Comparison of ENCODE assay signal across 22 cellular contexts in the genomic region with DNA sequence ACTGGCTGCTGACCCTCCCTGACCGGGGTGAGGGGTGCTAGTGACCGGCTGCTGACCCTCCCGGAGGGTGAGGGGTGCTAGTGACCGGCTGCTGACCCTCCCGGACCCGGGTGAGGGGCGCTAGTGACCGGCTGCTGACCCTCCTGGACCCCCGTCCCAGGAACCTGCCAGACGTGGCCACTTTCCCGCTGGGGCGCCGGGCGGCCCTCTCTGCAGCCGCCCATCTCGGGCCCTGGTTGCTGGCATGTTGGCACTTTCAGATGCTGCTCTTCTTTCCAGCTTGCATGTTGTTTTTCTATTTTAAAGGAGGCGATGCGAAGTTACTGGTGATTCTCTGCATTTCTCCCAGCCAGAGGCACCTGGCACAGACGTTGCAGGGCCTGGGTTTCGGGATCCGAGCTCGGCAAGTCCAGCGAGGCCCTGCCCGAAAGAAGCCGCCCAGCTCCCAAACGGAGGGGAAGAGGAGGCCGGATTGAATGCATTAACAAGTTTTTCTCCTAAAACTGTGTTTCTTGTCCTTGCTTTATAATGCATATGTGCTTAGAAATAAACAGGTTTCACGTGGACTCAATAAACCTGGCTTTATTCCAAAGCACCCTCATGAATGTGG. TPM values are rescaled to one million over a fixed set of nuclear protein-coding genes. Genes with fewer than 3 reads are reported as not detected.
"Had no signal": no experiment of that assay in that cellular context is flagged by ENCODE, and none has a peak within 500 bp of the region (broad histone marks: within the 10 kb centered on the region; RNA-seq: fewer than 3 reads in every experiment).

No MANE protein-coding gene starts in this region.

- H3K27me3 ChIP-seq: adrenal gland had no signal

- H3K36me3 Mint-ChIP-seq: activated naive CD8-positive, alpha-beta T cell treated with anti-CD3 and anti-CD28 coated beads, Interleukin-2, amount 10 ng/mL, durations not matched to agents 7 days and 5 days had no signal

- DNase-seq: activated CD4-positive, alpha-beta T cell treated with anti-CD3 and anti-CD28 coated beads for 48 hours; activated CD4-positive, alpha-beta T cell treated with anti-CD3 and anti-CD28 coated beads, Interleukin-2, amount 50 U/mL, for 4 hours; activated CD4-positive, CD25-positive, alpha-beta regulatory T cell treated with anti-CD3 and anti-CD28 coated beads, Interleukin-2, amount 50 U/mL, for 72 hours; activated CD8-positive, alpha-beta memory T cell treated with anti-CD3 and anti-CD28 coated beads, Interleukin-2, amount 50 U/mL, for 48 hours; activated CD8-positive, alpha-beta T cell treated with anti-CD3 and anti-CD28 coated beads, Interleukin-2, amount 10 ng/mL, durations not matched to agents 7 days and 5 days; activated naive CD4-positive, alpha-beta T cell treated with anti-CD3 and anti-CD28 coated beads, Interleukin-2, amount 50 U/mL, for 16 hours; activated naive CD8-positive, alpha-beta T cell treated with anti-CD3 and anti-CD28 coated beads, Interleukin-2, amount 10 ng/mL, durations not matched to agents 7 days and 5 days; activated T-cell treated with anti-CD3 and anti-CD28 coated beads, Interleukin-2, amount 50 U/mL, for 1 hour; adrenal gland; anterior cingulate cortex; KG1; NCI-H1048; NCI-H187 treated with DMSO at 0.1 percent for 48 hours; NCI-H2081 treated with DMSO at 0.1 percent for 48 hours; NCI-H446; NCI-H524; SHP77 treated with DMSO at 0.1 percent for 48 hours had no signal

- ATAC-seq: activated CD8-positive, alpha-beta T cell treated with anti-CD3 and anti-CD28 coated beads, Interleukin-2, amount 10 ng/mL, durations not matched to agents 7 days and 5 days; WTC11 had no signal

- H3K27me3 Mint-ChIP-seq: activated naive CD8-positive, alpha-beta T cell treated with anti-CD3 and anti-CD28 coated beads, Interleukin-2, amount 10 ng/mL, durations not matched to agents 7 days and 5 days had no signal

- H3K9me3 Mint-ChIP-seq: activated naive CD8-positive, alpha-beta T cell treated with anti-CD3 and anti-CD28 coated beads, Interleukin-2, amount 10 ng/mL, durations not matched to agents 7 days and 5 days had no signal

- H3K27ac Mint-ChIP-seq: activated CD8-positive, alpha-beta T cell treated with anti-CD3 and anti-CD28 coated beads, Interleukin-2, amount 10 ng/mL, durations not matched to agents 7 days and 5 days; activated naive CD8-positive, alpha-beta T cell treated with anti-CD3 and anti-CD28 coated beads, Interleukin-2, amount 10 ng/mL, durations not matched to agents 7 days and 5 days; T-helper 1 cell treated with Interleukin-12 subunit alpha and Interleukin-12 subunit beta and Interleukin-4 antibody, amounts not matched to agents 30 μg/mL and 1 μg/mL, for 36 hours; WTC11 had no signal

- H3K4me3 ChIP-seq: adrenal gland had no signal

- H3K4me1 ChIP-seq: adrenal gland had no signal

- H3K36me3 ChIP-seq: adrenal gland had no signal

- H3K4me1 Mint-ChIP-seq: activated naive CD8-positive, alpha-beta T cell treated with anti-CD3 and anti-CD28 coated beads, Interleukin-2, amount 10 ng/mL, durations not matched to agents 7 days and 5 days; WTC11 had no signal

- H3K4me3 Mint-ChIP-seq: activated CD8-positive, alpha-beta T cell treated with anti-CD3 and anti-CD28 coated beads, Interleukin-2, amount 10 ng/mL, durations not matched to agents 7 days and 5 days; activated naive CD8-positive, alpha-beta T cell treated with anti-CD3 and anti-CD28 coated beads, Interleukin-2, amount 10 ng/mL, durations not matched to agents 7 days and 5 days; T-helper 1 cell treated with Interleukin-12 subunit alpha and Interleukin-12 subunit beta and Interleukin-4 antibody, amounts not matched to agents 30 μg/mL and 1 μg/mL, for 36 hours; WTC11 had no signal

- H3K27ac ChIP-seq: adrenal gland had no signal

RNA-seq across cellular contexts. Expression of a gene that starts 34.4 kb away (rescaled TPM):
- total RNA-seq: activated CD8-positive, alpha-beta T cell treated with anti-CD3 and anti-CD28 coated beads, Interleukin-2, amount 10 ng/mL, durations not matched to agents 7 days and 5 days; activated naive CD8-positive, alpha-beta T cell treated with anti-CD3 and anti-CD28 coated beads, Interleukin-2, amount 10 ng/mL, durations not matched to agents 7 days and 5 days; LHCN-M2; M059J; SK-MEL-5 had no signal

RNA-seq across cellular contexts. Expression of a gene that starts 47.2 kb away (rescaled TPM):
- total RNA-seq: activated CD8-positive, alpha-beta T cell treated with anti-CD3 and anti-CD28 coated beads, Interleukin-2, amount 10 ng/mL, durations not matched to agents 7 days and 5 days; activated naive CD8-positive, alpha-beta T cell treated with anti-CD3 and anti-CD28 coated beads, Interleukin-2, amount 10 ng/mL, durations not matched to agents 7 days and 5 days; adrenal gland; LHCN-M2; M059J; SK-MEL-5 had no signal
